Comparison of ENCODE assay signal across 8 cellular contexts in genomic region chr1:184838374-184838995, GRCh38.
A peak's percentile ranks its signal among the peaks of the same experiment; 100 is the strongest.
DNase-seq lines count a peak whose midpoint lies in the region; ATAC-seq and TF ChIP-seq lines count a peak whose summit lies in the region.

No MANE protein-coding gene starts in this region.

- no peaks in the 10 kb centered on the region for H3K27me3 Mint-ChIP-seq in T-helper 17 cell

- H3K9ac ChIP-seq in skeletal muscle satellite cell (ENCODE audit: low read depth, low read length) = no peak overlapping the region

- H3K36me3 Mint-ChIP-seq in T-helper 17 cell (ENCODE audit: low read depth) = peaks cover 4% of the 10 kb centered on the region

- POLR2A ChIA-PET in OCI-LY7 (lab: Charles Lee) = no interaction called here

- BruUV-seq in OCI-LY7 (replicated peaks; lab: Mats Ljungman, UMichigan) = no TSS peak

- H3K4me3 ChIP-seq in skeletal muscle satellite cell (ENCODE audit: low read length) (no peak overlapping the region), OCI-LY7 (ENCODE audit: low read depth, low read length, poor library complexity, severe bottlenecking) (no peak overlapping the region)

- no peak overlapping the region for H3K27ac ChIP-seq in OCI-LY7 (ENCODE audit: low read depth, low read length, poor library complexity, severe bottlenecking)

- H3K4me1 ChIP-seq in skeletal muscle satellite cell (ENCODE audit: control insufficient read depth, insufficient read depth, low read length) (peaks cover 21% of the 10 kb centered on the region), OCI-LY7 (ENCODE audit: insufficient read depth, low read length, poor library complexity, severe bottlenecking) (peaks cover 14% of the 10 kb centered on the region)

- H2AFZ ChIP-seq in OCI-LY7 (ENCODE audit: low read length) = no peak overlapping the region

- no peaks in the 10 kb centered on the region for H4K20me1 ChIP-seq in OCI-LY7 (ENCODE audit: insufficient read depth, low read length)

- H3K27ac Mint-ChIP-seq in T-helper 17 cell = peak overlapping the region; percentile 93

- H3K9me3 ChIP-seq in T-helper 17 cell (ENCODE audit: control insufficient read depth, low read length, poor library complexity, severe bottlenecking) = no peaks in the 10 kb centered on the region
- no peaks in the 10 kb centered on the region for H3K9me3 ChIP-seq in skeletal muscle satellite cell (replicated peaks; ENCODE audit: low read length)
- H3K9me3 ChIP-seq in OCI-LY7 (ENCODE audit: low read length) = no peaks in the 10 kb centered on the region

- intact Hi-C loops in OCI-LY7 (cut with micrococcal nuclease; ENCODE audit: unreplicated experiment) = no loop called here

- H3K36me3 ChIP-seq in skeletal muscle satellite cell (ENCODE audit: insufficient read depth, low read length) (no peaks in the 10 kb centered on the region), OCI-LY7 (ENCODE audit: insufficient read depth, low read length) (no peaks in the 10 kb centered on the region)

- DNase-seq in GOT3 (lab: John Stamatoyannopoulos, UW) (peak; percentile 43), T-helper 17 cell (peak in 1 of 3 donors; percentile 20), globus pallidus (ENCODE audit: low spot score) (peak; percentile 11), OCI-LY7 (ENCODE audit: low spot score) (no peak), SW 1271 (lab: John Stamatoyannopoulos, UW) (no peak), DMS153 (lab: John Stamatoyannopoulos, UW) (no peak)

- CTCF ChIA-PET in OCI-LY7 (lab: Charles Lee; ENCODE audit: unreplicated experiment) = no interaction called here

- peak overlapping the region; percentile 45 for H3K4me2 ChIP-seq in skeletal muscle satellite cell (ENCODE audit: low read length)
- no peak overlapping the region for H3K4me2 ChIP-seq in OCI-LY7 (ENCODE audit: low read length)

- H3K27me3 ChIP-seq in skeletal muscle satellite cell (ENCODE audit: control insufficient read depth, insufficient read depth, low read length) = peaks cover 7% of the 10 kb centered on the region

- peak; percentile 11 for ATAC-seq in T-helper 17 cell
- no peak for ATAC-seq in GM18873 (IDR thresholded peaks at IDR 0.05; ENCODE audit: low FRiP score, unreplicated experiment)

- H3K4me3 Mint-ChIP-seq in T-helper 17 cell = no peak overlapping the region

- no peak for TF ChIP-seq CTCF in OCI-LY7 (conservative IDR thresholded peaks at IDR 0.05; ENCODE audit: low read length)

- H3K79me2 ChIP-seq in OCI-LY7 (ENCODE audit: insufficient read depth, low read depth, low read length) = no peaks in the 10 kb centered on the region

- H3K9me2 ChIP-seq in OCI-LY7 (ENCODE audit: insufficient read depth, low read length) = no peaks in the 10 kb centered on the region

- H3K4me1 Mint-ChIP-seq in T-helper 17 cell = peaks cover 26% of the 10 kb centered on the region

Comparison
In these comparisons a context has a peak if more than half of its experiments do, and no peak if none do; other contexts are left out.
1. DNase-seq: peak in GOT3 (single experiment) and globus pallidus (single experiment); none in OCI-LY7 (single experiment), SW 1271 (0 of 2) and DMS153 (single experiment).